Comparison of ENCODE assay signal across 8 cellular contexts in genomic region chr15:59528965-59529402, GRCh38.
DNase-seq lines count a peak whose midpoint lies in the region; ATAC-seq and TF ChIP-seq lines count a peak whose summit lies in the region.

No MANE protein-coding gene starts in this region.

- H3K27ac ChIP-seq in lower lobe of right lung: no peak overlapping the region

- peak; percentile 93 to 94 for ATAC-seq in lower lobe of right lung
- ATAC-seq in HG03469 (IDR thresholded peaks at IDR 0.05; ENCODE audit: unreplicated experiment): no peak

- no peaks in the 10 kb centered on the region for H3K9me3 ChIP-seq in lower lobe of right lung

- H3K4me3 ChIP-seq in lower lobe of right lung: no peak overlapping the region

- intact Hi-C loops in lower lobe of right lung (cut with DNase I): no loop called here

- H3K36me3 ChIP-seq in lower lobe of right lung: no peaks in the 10 kb centered on the region

- DNase-seq in DMS153 treated with DMSO at 0.1 percent for 48 hours (lab: John Stamatoyannopoulos, UW; ENCODE audit: unreplicated experiment) (peak; percentile 3), HPDE6-E6E7 (ENCODE audit: extremely low spot score) (peak; percentile 71), NCI-H82 treated with DMSO at 0.1 percent for 48 hours (lab: John Stamatoyannopoulos, UW; ENCODE audit: unreplicated experiment) (peak; percentile 70), ecto neural progenitor cell (ENCODE audit: low spot score) (peak; percentile 89), lower lobe of right lung (peak; percentile 78)
- peak; percentile 67 to 77 for DNase-seq in activated CD4-positive, alpha-beta T cell treated with anti-CD3 and anti-CD28 coated beads, Interleukin-2, amount 50 U/mL, for 48 hours
- peak; percentile 60 for DNase-seq in stimulated activated CD8-positive, alpha-beta memory T cell treated with anti-CD3 and anti-CD28 coated beads, Interleukin-12 subunit alpha, Interleukin-12 subunit beta, amount 100 ng/mL, for 1 hour (ENCODE audit: low read depth)

- peaks cover 8% of the 10 kb centered on the region for H3K27me3 ChIP-seq in lower lobe of right lung (ENCODE audit: low read depth)

- peak; percentile 86 for TF ChIP-seq CTCF in lower lobe of right lung (IDR thresholded peaks at IDR 0.05)

- H3K4me1 ChIP-seq in lower lobe of right lung: peaks cover 4% of the 10 kb centered on the region

Comparison
In these comparisons a context has a peak if more than half of its experiments do, and no peak if none do; other contexts are left out.
1. DNase-seq: peak in every context shown above with its lines; median percentile 89 in ecto neural progenitor cell; 78 in lower lobe of right lung; 72 in activated CD4-positive, alpha-beta T cell treated with anti-CD3 and anti-CD28 coated beads, Interleukin-2, amount 50 U/mL, for 48 hours; 71 in HPDE6-E6E7; 70 in NCI-H82 treated with DMSO at 0.1 percent for 48 hours; 60 in stimulated activated CD8-positive, alpha-beta memory T cell treated with anti-CD3 and anti-CD28 coated beads, Interleukin-12 subunit alpha, Interleukin-12 subunit beta, amount 100 ng/mL, for 1 hour; 3 in DMS153 treated with DMSO at 0.1 percent for 48 hours.